In the genomic region with DNA sequence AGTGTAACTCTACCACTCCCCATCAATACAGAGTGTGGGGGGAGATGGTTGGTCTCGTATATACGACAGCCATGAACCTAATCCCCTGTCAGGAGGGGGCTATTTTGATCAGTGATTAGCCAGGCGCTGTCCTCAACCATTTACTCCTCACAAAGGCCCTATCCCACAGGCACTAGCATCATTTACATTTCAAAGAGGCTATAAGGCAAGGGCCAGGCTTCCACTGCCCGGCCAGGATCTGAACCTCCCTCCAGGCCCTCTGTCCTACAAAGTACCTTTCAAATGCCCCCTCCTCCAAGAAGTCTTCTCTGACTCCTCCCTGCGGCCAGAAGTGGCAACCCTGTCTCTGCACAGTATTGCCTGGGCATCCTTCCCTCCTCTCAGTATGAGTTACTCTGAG, we compare ENCODE assay signal across 14 cellular contexts.
DNase-seq lines count a peak whose midpoint lies in the region; ATAC-seq and TF ChIP-seq lines count a peak whose summit lies in the region.
"Had no signal": no experiment of that assay in that cellular context is flagged by ENCODE, and none has a peak within 500 bp of the region (broad histone marks: within the 10 kb centered on the region; RNA-seq: fewer than 3 reads in every experiment).

No MANE protein-coding gene starts in this region.

- TF ChIP-seq CTCF in Loucy (conservative IDR thresholded peaks at IDR 0.05; ENCODE audit: low read length) (no peak), osteoblast (IDR thresholded peaks at IDR 0.05; ENCODE audit: extremely low read depth, low read depth, low read length) (no peak)

- H3K9me2 ChIP-seq in Loucy (replicated peaks; ENCODE audit: low read depth, low read length) = no peaks in the 10 kb centered on the region

- H3K4me3 ChIP-seq in BLaER1 treated with 17β-estradiol and CSF1 and Interleukin-3, amounts not matched to agents 10 nM and 100 nM = no peak overlapping the region
- H3K4me3 ChIP-seq in Loucy (ENCODE audit: low read length, poor library complexity, severe bottlenecking) (no peak overlapping the region), osteoblast (ENCODE audit: insufficient read depth, low read length) (no peak overlapping the region)
- H3K4me3 ChIP-seq: cardiac muscle cell had no signal

- no peaks in the 10 kb centered on the region for H3K9me3 Mint-ChIP-seq in effector memory CD8-positive, alpha-beta T cell

- H3K27ac ChIP-seq in BLaER1 treated with 17β-estradiol and CSF1 and Interleukin-3, amounts not matched to agents 10 nM and 100 nM = peak overlapping the region in 6 of 11 experiments; percentile 20 to 56 (median 43); a peak in 8 of 22 replicates
- H3K27ac ChIP-seq in osteoblast (ENCODE audit: low read depth, low read length) = no peak overlapping the region

- H3K4me2 ChIP-seq in BLaER1 treated with 17β-estradiol and CSF1 and Interleukin-3, amounts not matched to agents 10 nM and 100 nM = peak overlapping the region; percentile 39 to 85 (median 60)
- H3K4me2 ChIP-seq in Loucy (ENCODE audit: low read depth, low read length, poor library complexity, severe bottlenecking) = no peak overlapping the region
- no peak overlapping the region for H3K4me2 ChIP-seq in osteoblast (ENCODE audit: insufficient read depth, low read length)

- no peaks in the 10 kb centered on the region for H3K36me3 Mint-ChIP-seq in effector memory CD8-positive, alpha-beta T cell (ENCODE audit: insufficient read depth)

- 0 out of 22 replicates have a peak, but pooled peaks cover 0 to 3% (median 0%) of the 10 kb centered on the region in 11 experiments for H3K36me3 ChIP-seq in BLaER1 treated with 17β-estradiol and CSF1 and Interleukin-3, amounts not matched to agents 10 nM and 100 nM
- H3K36me3 ChIP-seq in Loucy (ENCODE audit: insufficient read depth, low read length) (0 out of 2 replicates have a peak, but pooled peaks cover 3% of the 10 kb centered on the region), osteoblast (ENCODE audit: insufficient read depth, low read length) (no peaks in the 10 kb centered on the region)
- H3K36me3 ChIP-seq: BE2C, cardiac muscle cell had no signal

- no peak for ATAC-seq in effector memory CD8-positive, alpha-beta T cell (replicated peaks)
- ATAC-seq in left colon (no peak), HG02763 (IDR thresholded peaks at IDR 0.05; ENCODE audit: unreplicated experiment) (no peak)
- ATAC-seq: left lobe of liver had no signal

- no peak overlapping the region for H3K4me3 Mint-ChIP-seq in effector memory CD8-positive, alpha-beta T cell

- no peak overlapping the region for H2AFZ ChIP-seq in Loucy (ENCODE audit: low read length)
- no peak overlapping the region for H2AFZ ChIP-seq in osteoblast (ENCODE audit: low read length)

- no peak for DNase-seq in effector memory CD8-positive, alpha-beta T cell
- DNase-seq in osteoblast (ENCODE audit: insufficient read length, low spot score, missing footprints) (peak; percentile 26), T-helper 2 cell (no peak), inferior parietal cortex (ENCODE audit: extremely low spot score) (no peak), left colon (no peak)
- DNase-seq: activated CD4-positive, CD25-positive, alpha-beta regulatory T cell; BE2C; NCI-H1417 treated with DMSO at 0.1 percent for 48 hours; NCI-H526 had no signal

- H3K27me3 Mint-ChIP-seq in effector memory CD8-positive, alpha-beta T cell = no peaks in the 10 kb centered on the region

- peak overlapping the region in 4 of 11 experiments; percentile 19 to 51 (median 22); a peak in 8 of 22 replicates for H3K9ac ChIP-seq in BLaER1 treated with 17β-estradiol and CSF1 and Interleukin-3, amounts not matched to agents 10 nM and 100 nM
- H3K9ac ChIP-seq in Loucy (ENCODE audit: low read depth, low read length, poor library complexity, severe bottlenecking) = peak overlapping the region; percentile 41

- peaks cover 42% of the 10 kb centered on the region; the same call in 1 of the 2 replicates for H3K79me2 ChIP-seq in Loucy (ENCODE audit: insufficient read depth, low read length)
- H3K79me2 ChIP-seq in osteoblast (ENCODE audit: insufficient read depth, low read length) = no peaks in the 10 kb centered on the region

- H4K20me1 ChIP-seq in BLaER1 treated with 17β-estradiol and CSF1 and Interleukin-3, amounts not matched to agents 10 nM and 100 nM = peaks cover 0 to 100% (median 71%) of the 10 kb centered on the region in 11 experiments; a peak in 17 of 22 replicates
- no peaks in the 10 kb centered on the region for H4K20me1 ChIP-seq in Loucy (ENCODE audit: insufficient read depth, low read length, poor library complexity, severe bottlenecking)
- peaks cover 7% of the 10 kb centered on the region for H4K20me1 ChIP-seq in osteoblast (ENCODE audit: insufficient read depth, low read length)

- intact Hi-C loops in left colon (cut with DNase I, micrococcal nuclease) = no loop called here

- no peaks in the 10 kb centered on the region for H3K27me3 ChIP-seq in BLaER1 treated with 17β-estradiol and CSF1 and Interleukin-3, amounts not matched to agents 10 nM and 100 nM
- H3K27me3 ChIP-seq in Loucy (ENCODE audit: insufficient read depth, low read length, poor library complexity, severe bottlenecking) (no peaks in the 10 kb centered on the region), osteoblast (ENCODE audit: insufficient read depth, low read length) (no peaks in the 10 kb centered on the region)
- H3K27me3 ChIP-seq: BE2C, cardiac muscle cell had no signal

- H3F3A ChIP-seq in Loucy (ENCODE audit: low read depth) = no peaks in the 10 kb centered on the region

- H3K4me1 ChIP-seq in BLaER1 treated with 17β-estradiol and CSF1 and Interleukin-3, amounts not matched to agents 10 nM and 100 nM = peaks cover 70 to 89% (median 83%) of the 10 kb centered on the region in 10 experiments
- peaks cover 53% of the 10 kb centered on the region for H3K4me1 ChIP-seq in Loucy (ENCODE audit: insufficient read depth, low read length, poor library complexity, severe bottlenecking)
- H3K4me1 ChIP-seq in osteoblast (ENCODE audit: insufficient read depth, low read length) = peaks cover 36% of the 10 kb centered on the region

- peaks cover 45 to 58% of the 10 kb centered on the region in 2 donors for H3K4me1 Mint-ChIP-seq in effector memory CD8-positive, alpha-beta T cell (ENCODE audit: low read depth in 2 of 2)

- no peaks in the 10 kb centered on the region for H3K9me3 ChIP-seq in BLaER1 treated with 17β-estradiol and CSF1 and Interleukin-3, amounts not matched to agents 10 nM and 100 nM (replicated peaks in 1 of 11)
- H3K9me3 ChIP-seq in Loucy (ENCODE audit: insufficient read depth, low read depth, low read length) (no peaks in the 10 kb centered on the region), osteoblast (ENCODE audit: low read depth, low read length) (no peaks in the 10 kb centered on the region)
- H3K9me3 ChIP-seq: BE2C had no signal

- peak overlapping the region; percentile 72 to 78 for H3K27ac Mint-ChIP-seq in effector memory CD8-positive, alpha-beta T cell

Comparison
In these comparisons a context has a peak if more than half of its experiments do, and no peak if none do; other contexts are left out.
1. H3K4me2 ChIP-seq: peak in BLaER1 treated with 17β-estradiol and CSF1 and Interleukin-3, amounts not matched to agents 10 nM and 100 nM (11 of 11); none in Loucy (single experiment) and osteoblast (single experiment).